Comparison of ENCODE assay signal across 8 cellular contexts in genomic region chr2:20584637-20585321, GRCh38.
DNase-seq lines count a peak whose midpoint lies in the region; ATAC-seq and TF ChIP-seq lines count a peak whose summit lies in the region.

No MANE protein-coding gene starts in this region.

- no peaks in the 10 kb centered on the region for H3K9me3 ChIP-seq in ascending aorta
- no peaks in the 10 kb centered on the region for H3K9me3 ChIP-seq in sigmoid colon

- no peak overlapping the region for H2AFZ ChIP-seq in GM23338

- peaks cover 10% of the 10 kb centered on the region for H3K27me3 Mint-ChIP-seq in GM23338 (ENCODE audit: insufficient read depth, low read depth, poor library complexity)

- intact Hi-C loops in ascending aorta (cut with DNase I): no loop called here
- intact Hi-C loops in sigmoid colon (cut with DNase I): no loop called here

- no peaks in the 10 kb centered on the region for H3K79me2 ChIP-seq in GM23338 (replicated peaks; ENCODE audit: insufficient read depth)

- H3F3A ChIP-seq in GM23338 (replicated peaks; ENCODE audit: low read depth): no peaks in the 10 kb centered on the region

- no peak overlapping the region for H3K4me3 ChIP-seq in GM23338
- H3K4me3 ChIP-seq in ascending aorta: no peak overlapping the region
- H3K4me3 ChIP-seq in sigmoid colon: no peak overlapping the region

- H3K4me1 ChIP-seq in GM23338 (ENCODE audit: insufficient read depth) (peaks cover 10% of the 10 kb centered on the region; the same call in 1 of the 2 replicates), ascending aorta (peaks cover 14 to 34% of the 10 kb centered on the region in 2 donors), sigmoid colon (peaks cover 0 to 32% (median 29%) of the 10 kb centered on the region in 4 donors)

- ATAC-seq in GM23338: peak; percentile 95
- ATAC-seq in GM21526 (IDR thresholded peaks at IDR 0.05; ENCODE audit: low FRiP score, unreplicated experiment): no peak
- no peak for ATAC-seq in HG03159 (IDR thresholded peaks at IDR 0.05; ENCODE audit: unreplicated experiment)

- H3K4me2 ChIP-seq in GM23338: peak overlapping the region; percentile 52; the same call in 1 of the 2 replicates

- H3K27ac ChIP-seq in GM23338 (ENCODE audit: low read depth) (no peak overlapping the region), ascending aorta (peak overlapping the region; percentile 59 to 66), sigmoid colon (peak overlapping the region; percentile 58 to 88 (median 74))

- H3K36me3 Mint-ChIP-seq in GM23338 (ENCODE audit: low read depth): no peaks in the 10 kb centered on the region

- DNase-seq in GM23338 (ENCODE audit: low spot score): peak; percentile 94
- DNase-seq in ascending aorta (ENCODE audit: low spot score in 2 of 2): peak in 1 of 2 donors; percentile 88
- DNase-seq in hepatic stellate cell (ENCODE audit: low spot score): peak; percentile 95
- DNase-seq in sigmoid colon: peak; percentile 88
- no peak for DNase-seq in NCI-H2171 treated with DMSO at 0.1 percent for 48 hours (lab: John Stamatoyannopoulos, UW)
- no peak for DNase-seq in COR-L47 (lab: John Stamatoyannopoulos, UW)

- H3K4me1 Mint-ChIP-seq in GM23338: peaks cover 18% of the 10 kb centered on the region

- peak overlapping the region; percentile 66; the same call in 1 of the 2 replicates for H3K27ac Mint-ChIP-seq in GM23338

- peaks cover 14% of the 10 kb centered on the region; the same call in 1 of the 2 replicates for H3K9me2 ChIP-seq in GM23338 (ENCODE audit: insufficient read depth)

- peak in 2 of 4 donors; percentile 24 to 65 for TF ChIP-seq EP300 in sigmoid colon (IDR thresholded peaks at IDR 0.05)

- 0 out of 2 replicates have a peak, but pooled peaks cover 3% of the 10 kb centered on the region for H3K36me3 ChIP-seq in GM23338 (ENCODE audit: insufficient read depth)
- H3K36me3 ChIP-seq in ascending aorta: no peaks in the 10 kb centered on the region
- no peaks in the 10 kb centered on the region for H3K36me3 ChIP-seq in sigmoid colon

- peaks cover 11% of the 10 kb centered on the region; the same call in 2 of the 3 replicates for H3K9me3 Mint-ChIP-seq in GM23338

- H4K20me1 ChIP-seq in GM23338 (replicated peaks; ENCODE audit: insufficient read depth): no peaks in the 10 kb centered on the region

- H3K4me3 Mint-ChIP-seq in GM23338: peak overlapping the region; percentile 4; the same call in 1 of the 3 replicates

- no peak for TF ChIP-seq POLR2A in sigmoid colon (IDR thresholded peaks at IDR 0.05)

- WGBS in sigmoid colon, 2 donors: 71 to 76% methylated on average over 9 of the region's 9 CpGs

- H3K27me3 ChIP-seq in GM23338 (ENCODE audit: insufficient read depth): no peaks in the 10 kb centered on the region
- H3K27me3 ChIP-seq in ascending aorta: no peaks in the 10 kb centered on the region
- no peaks in the 10 kb centered on the region for H3K27me3 ChIP-seq in sigmoid colon

- no peak for TF ChIP-seq CTCF in GM23338 (conservative IDR thresholded peaks at IDR 0.05; ENCODE audit: low read depth in 2 of 2)
- no peak for TF ChIP-seq CTCF in ascending aorta (IDR thresholded peaks at IDR 0.05)
- TF ChIP-seq CTCF in sigmoid colon (IDR thresholded peaks at IDR 0.05): no peak

TF ChIP-seq in GM23338, 12 proteins besides CTCF, POLR2A, EP300 and RAD21:
- TF ChIP-seq ZNF462 (CRISPR knock-in tag; IDR thresholded peaks at IDR 0.05) (peak; percentile 87), NANOG (IDR thresholded peaks at IDR 0.05; ENCODE audit: borderline replicate concordance) (no peak)

Comparison
In these comparisons a context has a peak if more than half of its experiments do, and no peak if none do; other contexts are left out.
1. DNase-seq: peak in GM23338 (single experiment), hepatic stellate cell (single experiment) and sigmoid colon (single experiment); none in NCI-H2171 treated with DMSO at 0.1 percent for 48 hours (single experiment) and COR-L47 (single experiment).